Comparison of ENCODE assay signal across 8 cellular contexts in the genomic region with DNA sequence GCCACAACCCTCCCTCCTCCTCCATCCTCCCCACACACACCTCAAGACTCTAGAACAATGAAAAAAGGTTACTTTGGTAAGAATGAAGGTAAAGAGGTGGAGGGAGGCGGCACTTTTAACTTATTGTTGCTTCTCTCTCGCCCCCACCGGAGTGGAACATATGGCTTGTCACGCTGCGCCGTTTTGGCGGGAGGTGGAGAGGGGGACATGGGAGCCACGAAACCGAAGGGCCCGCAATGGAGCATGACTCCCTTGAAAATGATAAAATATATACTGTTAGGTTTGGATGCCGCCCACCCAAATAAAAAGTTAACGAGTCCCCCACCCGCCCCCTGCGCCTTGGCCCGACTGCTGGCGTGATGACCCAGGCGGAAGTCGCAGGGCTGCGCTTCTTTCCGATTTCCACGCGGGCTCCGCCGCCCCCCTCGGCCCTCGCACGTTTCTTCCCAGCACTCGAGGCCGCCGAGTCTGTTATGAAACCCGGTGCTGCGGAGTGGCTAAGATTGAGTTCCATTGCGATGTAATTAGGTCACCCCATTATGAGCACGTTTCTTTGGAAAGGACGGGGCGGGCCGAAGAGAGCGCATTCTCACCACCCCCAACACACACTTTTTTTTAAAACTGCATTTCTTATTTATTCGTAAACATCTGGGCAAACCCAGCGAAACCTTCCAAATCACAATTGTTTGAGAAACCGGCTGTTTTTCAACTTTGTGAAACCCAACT. TPM values are rescaled to one million over a fixed set of nuclear protein-coding genes. Genes with fewer than 3 reads are reported as not detected.
DNase-seq lines count a peak whose midpoint lies in the region; ATAC-seq lines count a peak whose summit lies in the region.

No MANE protein-coding gene starts in this region.

- intact Hi-C loops in left colon (cut with DNase I, micrococcal nuclease), result no loop called here

- peaks cover 10 to 62% (median 25%) of the 10 kb centered on the region in 3 donors for H3K36me3 Mint-ChIP-seq in CD8-positive, alpha-beta memory T cell
- peaks cover 72% of the 10 kb centered on the region for H3K36me3 Mint-ChIP-seq in central memory CD8-positive, alpha-beta T cell (ENCODE audit: insufficient read depth)

- POLR2A ChIA-PET in CD8-positive, alpha-beta memory T cell (lab: Charles Lee), result interaction anchor here (1.1 to 12.7 kb wide), 6 partner anchors 12 to 978 kb away, joined by 3 to 445 read pairs (median 18); a partner anchor contains a TSS

- ATAC-seq in activated CD4-positive, CD25-positive, alpha-beta regulatory T cell treated with anti-CD3 and anti-CD28 coated beads, Interleukin-2, amount 50 U/mL, for 24 hours, result peak; percentile 25 to 29
- peak; percentile 30 for ATAC-seq in central memory CD8-positive, alpha-beta T cell (replicated peaks; ENCODE audit: extremely low read depth, poor library complexity, severe bottlenecking)
- peak; percentile 16 for ATAC-seq in left colon

- peaks cover 0 to 20% of the 10 kb centered on the region in 2 donors for H3K27me3 Mint-ChIP-seq in CD8-positive, alpha-beta memory T cell
- no peaks in the 10 kb centered on the region for H3K27me3 Mint-ChIP-seq in central memory CD8-positive, alpha-beta T cell

- peaks cover 18% of the 10 kb centered on the region for H3K4me1 ChIP-seq in CD8-positive, alpha-beta memory T cell (ENCODE audit: insufficient read depth, low read length)
- H3K4me1 ChIP-seq in HUES48 (ENCODE audit: control insufficient read depth, insufficient read depth, low read length), result peaks cover 25% of the 10 kb centered on the region

- DNase-seq in CD8-positive, alpha-beta memory T cell, result peak; percentile 75 to 92 (median 83)
- peak; percentile 70 to 82 for DNase-seq in central memory CD8-positive, alpha-beta T cell (ENCODE audit: low spot score in 2 of 2)
- DNase-seq in left colon (peak; percentile 87 to 88), superior temporal gyrus (ENCODE audit: extremely low spot score) (no peak), iPS-NIHi7 (ENCODE audit: extremely low spot score) (no peak)
- peak; percentile 74 to 75 for DNase-seq in stimulated activated CD4-positive, alpha-beta T cell treated with anti-CD3 and anti-CD28 coated beads, Interleukin-2, amount 100 ng/mL, for 48 hours

- CTCF ChIA-PET in CD8-positive, alpha-beta memory T cell (lab: Charles Lee), result interaction anchor here (1.9 to 5.2 kb wide), 4 partner anchors 14 to 109 kb away, joined by 8 to 92 read pairs (median 13); no protein-coding TSS in a partner anchor

- no peaks in the 10 kb centered on the region for H3K9me3 ChIP-seq in CD8-positive, alpha-beta memory T cell (ENCODE audit: low read length)
- H3K9me3 ChIP-seq in HUES48 (ENCODE audit: control insufficient read depth, insufficient read depth, low read length), result peaks cover 4% of the 10 kb centered on the region; the same call in 1 of the 2 replicates

- peak overlapping the region; percentile 91 to 98 (median 97) for H3K4me3 Mint-ChIP-seq in CD8-positive, alpha-beta memory T cell
- peak overlapping the region; percentile 94 for H3K4me3 Mint-ChIP-seq in central memory CD8-positive, alpha-beta T cell

- H3K9me3 Mint-ChIP-seq in CD8-positive, alpha-beta memory T cell, result peaks cover 0 to 2% (median 0%) of the 10 kb centered on the region in 5 donors
- no peaks in the 10 kb centered on the region for H3K9me3 Mint-ChIP-seq in central memory CD8-positive, alpha-beta T cell

- peak overlapping the region; percentile 92 for H3K9ac ChIP-seq in HUES48 (ENCODE audit: low read depth, low read length)

- peak overlapping the region; percentile 99 for H3K27ac ChIP-seq in CD8-positive, alpha-beta memory T cell (ENCODE audit: low read depth, low read length)
- H3K27ac ChIP-seq in HUES48 (ENCODE audit: low read depth, low read length), result peak overlapping the region; percentile 100

- peaks cover 31 to 42% (median 39%) of the 10 kb centered on the region in 3 donors for H3K4me1 Mint-ChIP-seq in CD8-positive, alpha-beta memory T cell
- H3K4me1 Mint-ChIP-seq in central memory CD8-positive, alpha-beta T cell, result peaks cover 48% of the 10 kb centered on the region

- H3K27me3 ChIP-seq in CD8-positive, alpha-beta memory T cell (ENCODE audit: insufficient read depth, low read length, poor library complexity, severe bottlenecking), result no peaks in the 10 kb centered on the region
- H3K27me3 ChIP-seq in HUES48 (ENCODE audit: control insufficient read depth, insufficient read depth, low read length), result no peaks in the 10 kb centered on the region

- peaks cover 13% of the 10 kb centered on the region for H3K36me3 ChIP-seq in CD8-positive, alpha-beta memory T cell (ENCODE audit: insufficient read depth, low read length)
- peaks cover 20% of the 10 kb centered on the region for H3K36me3 ChIP-seq in HUES48 (ENCODE audit: control insufficient read depth, insufficient read depth, low read length)

- H3K4me3 ChIP-seq in CD8-positive, alpha-beta memory T cell (ENCODE audit: low read length), result peak overlapping the region; percentile 99
- peak overlapping the region; percentile 97 for H3K4me3 ChIP-seq in HUES48 (ENCODE audit: low read depth, low read length)

- H3K27ac Mint-ChIP-seq in CD8-positive, alpha-beta memory T cell, result peak overlapping the region; percentile 98 to 100 (median 100)
- peak overlapping the region; percentile 99 for H3K27ac Mint-ChIP-seq in central memory CD8-positive, alpha-beta T cell (ENCODE audit: low read depth)

RNA-seq across cellular contexts. Expression of a gene that starts 1.4 kb away (rescaled TPM):
- total RNA-seq in CD8-positive, alpha-beta memory T cell, result 100 to 1,000 TPM; 128 to 133 TPM
- 124 TPM for polyA plus RNA-seq in CD8-positive, alpha-beta memory T cell
- 100 to 1,000 TPM in 1 of 2 donors, 10 to 100 TPM in 1; 79.2 to 127 TPM for total RNA-seq in left colon

Comparison
In these comparisons a context has a peak if more than half of its experiments do, and no peak if none do; other contexts are left out.
1. DNase-seq: peak in CD8-positive, alpha-beta memory T cell (5 of 5), central memory CD8-positive, alpha-beta T cell (2 of 2), left colon (2 of 2) and stimulated activated CD4-positive, alpha-beta T cell treated with anti-CD3 and anti-CD28 coated beads, Interleukin-2, amount 100 ng/mL, for 48 hours (2 of 2); none in superior temporal gyrus (single experiment) and iPS-NIHi7 (single experiment).
2. Peak in every context shown above with its lines, with median percentiles within 50 percentile points of each other: ATAC-seq.